1 cellular context compared by ENCODE assay signal in the genomic region with DNA sequence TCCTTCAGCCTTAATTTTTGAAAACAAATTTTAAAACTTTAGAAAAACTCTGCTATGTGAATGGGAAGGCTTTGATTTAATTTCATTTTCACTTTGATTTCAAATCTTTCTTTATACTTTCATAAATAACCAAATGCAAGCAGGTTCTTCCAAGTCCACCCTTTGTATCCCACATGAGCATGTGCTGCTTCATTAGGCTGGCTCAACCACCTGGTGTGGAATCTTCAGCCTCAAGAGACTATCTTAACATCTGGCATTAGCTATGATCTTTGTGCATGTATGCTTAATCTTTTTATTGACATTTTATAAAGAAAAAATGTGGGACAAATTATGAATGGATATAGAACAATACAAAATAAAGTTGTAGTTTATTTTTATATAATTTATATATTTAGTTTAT.
TF ChIP-seq lines count a peak whose summit lies in the region.

No MANE protein-coding gene starts in this region.

TF ChIP-seq in SK-N-SH, 30 proteins besides CTCF, POLR2A, EP300 and RAD21 (continued from another document):
- TF ChIP-seq, protein P1, sequence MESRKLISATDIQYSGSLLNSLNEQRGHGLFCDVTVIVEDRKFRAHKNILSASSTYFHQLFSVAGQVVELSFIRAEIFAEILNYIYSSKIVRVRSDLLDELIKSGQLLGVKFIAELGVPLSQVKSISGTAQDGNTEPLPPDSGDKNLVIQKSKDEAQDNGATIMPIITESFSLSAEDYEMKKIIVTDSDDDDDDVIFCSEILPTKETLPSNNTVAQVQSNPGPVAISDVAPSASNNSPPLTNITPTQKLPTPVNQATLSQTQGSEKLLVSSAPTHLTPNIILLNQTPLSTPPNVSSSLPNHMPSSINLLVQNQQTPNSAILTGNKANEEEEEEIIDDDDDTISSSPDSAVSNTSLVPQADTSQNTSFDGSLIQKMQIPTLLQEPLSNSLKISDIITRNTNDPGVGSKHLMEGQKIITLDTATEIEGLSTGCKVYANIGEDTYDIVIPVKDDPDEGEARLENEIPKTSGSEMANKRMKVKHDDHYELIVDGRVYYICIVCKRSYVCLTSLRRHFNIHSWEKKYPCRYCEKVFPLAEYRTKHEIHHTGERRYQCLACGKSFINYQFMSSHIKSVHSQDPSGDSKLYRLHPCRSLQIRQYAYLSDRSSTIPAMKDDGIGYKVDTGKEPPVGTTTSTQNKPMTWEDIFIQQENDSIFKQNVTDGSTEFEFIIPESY (IDR thresholded peaks at IDR 0.05; ENCODE audit: borderline replicate concordance, low read depth) = no peak
- TF ChIP-seq FOXJ3 (CRISPR knock-in tag; IDR thresholded peaks at IDR 0.05) = no peak
- TF ChIP-seq, protein P2, sequence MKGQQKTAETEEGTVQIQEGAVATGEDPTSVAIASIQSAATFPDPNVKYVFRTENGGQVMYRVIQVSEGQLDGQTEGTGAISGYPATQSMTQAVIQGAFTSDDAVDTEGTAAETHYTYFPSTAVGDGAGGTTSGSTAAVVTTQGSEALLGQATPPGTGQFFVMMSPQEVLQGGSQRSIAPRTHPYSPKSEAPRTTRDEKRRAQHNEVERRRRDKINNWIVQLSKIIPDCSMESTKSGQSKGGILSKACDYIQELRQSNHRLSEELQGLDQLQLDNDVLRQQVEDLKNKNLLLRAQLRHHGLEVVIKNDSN (IDR thresholded peaks at IDR 0.05; ENCODE audit: borderline replicate concordance, low read depth) = no peak
- no peak for TF ChIP-seq TEAD4 (IDR thresholded peaks at IDR 0.05; ENCODE audit: borderline replicate concordance, insufficient read depth)
- TF ChIP-seq RFX5 (IDR thresholded peaks at IDR 0.05; ENCODE audit: low read length) = no peak
- TF ChIP-seq NRF1 (IDR thresholded peaks at IDR 0.05; ENCODE audit: low read depth, low read length) = no peak
